In genomic region chr10:84521468-84521867, GRCh38 we compare ENCODE assay signal across 20 cellular contexts.
"Had no signal": no experiment of that assay in that cellular context is flagged by ENCODE, and none has a peak within 500 bp of the region (broad histone marks: within the 10 kb centered on the region; RNA-seq: fewer than 3 reads in every experiment).

No MANE protein-coding gene starts in this region.

- H3K27ac ChIP-seq: breast epithelium, SK-N-MC, VCaP had no signal

- DNase-seq: activated CD4-positive, alpha-beta memory T cell treated with anti-CD3 and anti-CD28 coated beads, Interleukin-2, amount 10 ng/mL, durations not matched to agents 7 days and 5 days; activated CD4-positive, alpha-beta T cell treated with anti-CD3 and anti-CD28 coated beads for 36 hours; activated CD4-positive, alpha-beta T cell treated with anti-CD3 and anti-CD28 coated beads, Interleukin-2, amount 50 U/mL, for 1 hour; activated gamma-delta T cell treated with Interleukin-2 at 50 U/mL for 16 hours; activated naive CD4-positive, alpha-beta T cell treated with anti-CD3 and anti-CD28 coated beads, Interleukin-2, amount 10 ng/mL, durations not matched to agents 7 days and 5 days; activated naive CD8-positive, alpha-beta T cell treated with anti-CD3 and anti-CD28 coated beads for 36 hours; activated T-cell treated with anti-CD3 and anti-CD28 coated beads for 4 hours; activated T-cell treated with anti-CD3 and anti-CD28 coated beads, Interleukin-2, amount 50 U/mL, for 48 hours; NCI-H1105 treated with DMSO at 0.1 percent for 48 hours; NCI-H1436 treated with DMSO at 0.1 percent for 48 hours; NCI-H187; NCI-H2171; NCI-H2227 treated with DMSO at 0.1 percent for 48 hours; NCI-H446 treated with DMSO at 0.1 percent for 48 hours; NCI-H524 treated with DMSO at 0.1 percent for 48 hours; T-cell had no signal

- H3K27me3 Mint-ChIP-seq: activated CD4-positive, alpha-beta memory T cell treated with anti-CD3 and anti-CD28 coated beads, Interleukin-2, amount 10 ng/mL, durations not matched to agents 7 days and 5 days; activated CD4-positive, alpha-beta T cell treated with anti-CD3 and anti-CD28 coated beads for 36 hours; activated naive CD4-positive, alpha-beta T cell treated with anti-CD3 and anti-CD28 coated beads, Interleukin-2, amount 10 ng/mL, durations not matched to agents 7 days and 5 days; activated T-helper 17 cell treated with anti-CD3 and anti-CD28 coated beads, Interleukin-2, amount 50 U/mL, for 72 hours had no signal

- H3K4me3 ChIP-seq: breast epithelium, SK-N-MC had no signal

- H3K4me1 Mint-ChIP-seq: activated CD4-positive, alpha-beta memory T cell treated with anti-CD3 and anti-CD28 coated beads, Interleukin-2, amount 10 ng/mL, durations not matched to agents 7 days and 5 days had no signal

- H3K4me1 ChIP-seq: breast epithelium had no signal

- H3K27me3 ChIP-seq: breast epithelium had no signal

- H3K27ac Mint-ChIP-seq: activated CD4-positive, alpha-beta memory T cell treated with anti-CD3 and anti-CD28 coated beads, Interleukin-2, amount 10 ng/mL, durations not matched to agents 7 days and 5 days; activated CD4-positive, alpha-beta T cell treated with anti-CD3 and anti-CD28 coated beads for 36 hours; activated naive CD4-positive, alpha-beta T cell treated with anti-CD3 and anti-CD28 coated beads, Interleukin-2, amount 10 ng/mL, durations not matched to agents 7 days and 5 days; activated naive CD8-positive, alpha-beta T cell treated with anti-CD3 and anti-CD28 coated beads for 36 hours had no signal

- H3K36me3 ChIP-seq: breast epithelium had no signal

- H3K4me3 Mint-ChIP-seq: activated CD4-positive, alpha-beta memory T cell treated with anti-CD3 and anti-CD28 coated beads, Interleukin-2, amount 10 ng/mL, durations not matched to agents 7 days and 5 days; activated CD4-positive, alpha-beta T cell treated with anti-CD3 and anti-CD28 coated beads for 36 hours; activated naive CD4-positive, alpha-beta T cell treated with anti-CD3 and anti-CD28 coated beads, Interleukin-2, amount 10 ng/mL, durations not matched to agents 7 days and 5 days; activated naive CD8-positive, alpha-beta T cell treated with anti-CD3 and anti-CD28 coated beads for 36 hours; activated T-helper 17 cell treated with anti-CD3 and anti-CD28 coated beads, Interleukin-2, amount 50 U/mL, for 72 hours; T-cell had no signal

- ATAC-seq: activated CD4-positive, alpha-beta T cell treated with anti-CD3 and anti-CD28 coated beads for 36 hours; activated T-helper 17 cell treated with anti-CD3 and anti-CD28 coated beads, Interleukin-2, amount 50 U/mL, for 72 hours; T-cell had no signal
